Comparison of ENCODE assay signal across 1 cellular context in the genomic region with DNA sequence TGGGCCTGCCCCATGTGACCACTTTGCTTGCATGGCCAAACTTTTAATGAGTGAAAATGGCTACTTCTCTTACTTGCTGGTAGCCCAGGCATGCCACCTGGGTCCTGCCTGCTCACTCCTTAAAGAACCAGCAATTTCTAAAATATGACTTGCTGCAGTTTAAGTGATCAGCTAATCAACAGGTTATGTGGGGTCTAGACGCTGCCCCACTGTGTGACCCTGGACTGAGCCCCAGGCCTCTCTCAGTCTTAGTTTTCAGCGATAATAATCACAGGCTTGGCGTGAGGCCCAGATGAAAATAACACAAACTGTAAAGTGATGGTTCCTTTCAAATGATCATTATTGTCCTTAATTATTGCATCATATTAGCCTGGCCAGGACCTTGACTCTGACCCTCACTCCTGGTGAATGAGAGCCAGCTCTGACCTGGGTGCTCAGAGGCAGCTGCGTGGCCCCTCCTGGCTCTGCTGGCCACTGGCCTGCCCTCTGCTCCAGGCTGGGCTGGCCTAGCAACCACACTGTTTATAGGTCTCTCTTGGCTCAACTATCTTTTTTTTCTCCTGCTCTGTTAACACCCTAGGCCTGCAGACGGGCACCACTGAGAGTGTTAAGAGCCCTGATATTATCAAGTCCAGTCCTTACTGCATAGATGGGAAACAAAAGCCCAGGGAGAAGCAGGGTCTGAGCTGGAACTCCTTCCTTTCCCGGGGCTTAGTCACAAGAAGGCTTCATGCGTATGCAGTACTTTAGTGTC.
A peak's percentile ranks its signal among the peaks of the same experiment; 100 is the strongest.
TF ChIP-seq lines count a peak whose summit lies in the region.

No MANE protein-coding gene starts in this region.

TF ChIP-seq in IMR-90, 13 proteins besides CTCF, POLR2A, EP300 and RAD21:
- TF ChIP-seq CHD1 (IDR thresholded peaks at IDR 0.05; ENCODE audit: low read depth, low read length), result no peak
- peak; percentile 75 for TF ChIP-seq CEBPB (IDR thresholded peaks at IDR 0.05; ENCODE audit: low read depth, low read length)
- TF ChIP-seq, protein P1, sequence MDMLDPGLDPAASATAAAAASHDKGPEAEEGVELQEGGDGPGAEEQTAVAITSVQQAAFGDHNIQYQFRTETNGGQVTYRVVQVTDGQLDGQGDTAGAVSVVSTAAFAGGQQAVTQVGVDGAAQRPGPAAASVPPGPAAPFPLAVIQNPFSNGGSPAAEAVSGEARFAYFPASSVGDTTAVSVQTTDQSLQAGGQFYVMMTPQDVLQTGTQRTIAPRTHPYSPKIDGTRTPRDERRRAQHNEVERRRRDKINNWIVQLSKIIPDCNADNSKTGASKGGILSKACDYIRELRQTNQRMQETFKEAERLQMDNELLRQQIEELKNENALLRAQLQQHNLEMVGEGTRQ (IDR thresholded peaks at IDR 0.05; ENCODE audit: low read depth, low read length), result no peak
